Comparison of ENCODE assay signal across 8 cellular contexts in genomic region chr15:83012038-83012490, GRCh38. TPM values are rescaled to one million over a fixed set of nuclear protein-coding genes. Genes with fewer than 3 reads are reported as not detected.
DNase-seq lines count a peak whose midpoint lies in the region; ATAC-seq and TF ChIP-seq lines count a peak whose summit lies in the region.

No MANE protein-coding gene starts in this region.

- H3K9me3 ChIP-seq in heart left ventricle (no peaks in the 10 kb centered on the region), transverse colon (no peaks in the 10 kb centered on the region)

- in situ Hi-C loops in transverse colon (cut with MboI; ENCODE audit: low pct_ligation_motif_present in 1 of 4, low pct_unique_long_range_greater_than_20kb in 1 of 4, low sequenced_read_pairs in 3 of 4): loop anchor here (25.0 kb wide), 2 partner anchors 175 to 475 kb away; partner anchors contain the start of gene RPS17 (in 4 of the 4)

- peaks cover 48% of the 10 kb centered on the region for H3K36me3 Mint-ChIP-seq in activated naive CD8-positive, alpha-beta T cell treated with anti-CD3 and anti-CD28 coated beads for 36 hours

- peak overlapping the region; percentile 93 for H3K4me3 Mint-ChIP-seq in activated naive CD8-positive, alpha-beta T cell treated with anti-CD3 and anti-CD28 coated beads for 36 hours

- H3K27ac ChIP-seq in heart left ventricle: peak overlapping the region; percentile 14 to 90 (median 82)
- H3K27ac ChIP-seq in layer of hippocampus (ENCODE audit: low read depth, low read length): peak overlapping the region; percentile 82
- peak overlapping the region; percentile 82 to 95 (median 92) for H3K27ac ChIP-seq in transverse colon

- peaks cover 8% of the 10 kb centered on the region for H3K9me3 Mint-ChIP-seq in activated naive CD8-positive, alpha-beta T cell treated with anti-CD3 and anti-CD28 coated beads for 36 hours

- TF ChIP-seq EP300 in transverse colon (IDR thresholded peaks at IDR 0.05; ENCODE audit: low read depth): no peak

- intact Hi-C loops in heart left ventricle (cut with DNase I): loop anchor here (5.0 to 10.0 kb wide), 6 partner anchors 53 to 477 kb away; partner anchors contain the start of genes HDGFL3 (in 9 of the 10), BTBD1 (in 6 of the 10) and TM6SF1 (in 1 of the 10)
- intact Hi-C loops in left cardiac atrium (cut with DNase I): loop anchor here (5.0 to 10.0 kb wide), 4 partner anchors 45 to 195 kb away; partner anchors contain the start of genes HDGFL3 (in 1 of the 2) and TM6SF1 (in 1 of the 2)
- intact Hi-C loops in transverse colon (cut with DNase I; ENCODE audit: low total_unique reads): no loop called here

- H3K36me3 ChIP-seq in heart left ventricle (peaks cover 0 to 53% (median 44%) of the 10 kb centered on the region in 9 donors), transverse colon (peaks cover 0 to 30% (median 15%) of the 10 kb centered on the region in 4 donors)

- no peak for TF ChIP-seq CTCF in heart left ventricle (IDR thresholded peaks at IDR 0.05)
- no peak for TF ChIP-seq CTCF in transverse colon (IDR thresholded peaks at IDR 0.05)

- TF ChIP-seq POLR2A in heart left ventricle (IDR thresholded peaks at IDR 0.05): no peak
- no peak for TF ChIP-seq POLR2A in transverse colon (IDR thresholded peaks at IDR 0.05)

- H3K4me1 ChIP-seq in heart left ventricle (peaks cover 0 to 31% (median 20%) of the 10 kb centered on the region in 12 donors), transverse colon (peaks cover 12 to 25% (median 14%) of the 10 kb centered on the region in 4 donors)

- H3K27me3 ChIP-seq in heart left ventricle: no peaks in the 10 kb centered on the region
- no peaks in the 10 kb centered on the region for H3K27me3 ChIP-seq in layer of hippocampus (ENCODE audit: control insufficient read depth, insufficient read depth, low read length)
- no peaks in the 10 kb centered on the region for H3K27me3 ChIP-seq in transverse colon

- H3K27ac Mint-ChIP-seq in activated naive CD8-positive, alpha-beta T cell treated with anti-CD3 and anti-CD28 coated beads for 36 hours: peak overlapping the region; percentile 89

- WGBS in heart left ventricle, 4 donors: 41 to 68% (median 51%) methylated on average over 13 of the region's 13 CpGs
- 66 to 73% methylated on average over 8 to 13 of the region's 13 CpGs for WGBS in transverse colon (ENCODE audit: low coverage in 1 of 2), 2 donors

- H3K4me3 ChIP-seq in heart left ventricle (peak overlapping the region in 11 of 12 donors; percentile 67 to 100 (median 88)), transverse colon (peak overlapping the region; percentile 71 to 92 (median 86))

- ATAC-seq in heart left ventricle (no peak), left cardiac atrium (no peak), HG02884 (IDR thresholded peaks at IDR 0.05; ENCODE audit: unreplicated experiment) (no peak)

- DNase-seq in heart left ventricle: no peak
- DNase-seq in left cardiac atrium: no peak
- no peak for DNase-seq in activated naive CD8-positive, alpha-beta T cell treated with anti-CD3 and anti-CD28 coated beads for 36 hours
- no peak for DNase-seq in transverse colon
- DNase-seq in kidney glomerular epithelial cell (lab: John Stamatoyannopoulos, UW): no peak
- no peak for DNase-seq in DMS114 treated with DMSO at 0.1 percent for 48 hours (lab: John Stamatoyannopoulos, UW; ENCODE audit: unreplicated experiment)

- H3K27me3 Mint-ChIP-seq in activated naive CD8-positive, alpha-beta T cell treated with anti-CD3 and anti-CD28 coated beads for 36 hours: no peaks in the 10 kb centered on the region

- H3K4me1 Mint-ChIP-seq in activated naive CD8-positive, alpha-beta T cell treated with anti-CD3 and anti-CD28 coated beads for 36 hours: peaks cover 43% of the 10 kb centered on the region

RNA-seq across cellular contexts. Expression of gene C15orf40, which starts 0.6 kb away (rescaled TPM):
- total RNA-seq in heart left ventricle (10 to 100 TPM in 5 of 9 donors, 1 to 10 TPM in 4; 6.0 to 17.0 (median 10.5) TPM), left cardiac atrium (10 to 100 TPM; 10.9 to 13.4 TPM), transverse colon (10 to 100 TPM; 10.6 to 42.8 (median 18.9) TPM)
- polyA plus RNA-seq in heart left ventricle: 1 to 10 TPM; 6.7 to 9.2 TPM
- total RNA-seq in activated naive CD8-positive, alpha-beta T cell treated with anti-CD3 and anti-CD28 coated beads for 36 hours: 10 to 100 TPM; 27.1 to 30.2 TPM

RNA-seq across cellular contexts. Expression of gene RAMAC, which starts 26.1 kb away (rescaled TPM):
- total RNA-seq in heart left ventricle (10 to 100 TPM; 11.0 to 17.0 (median 14.9) TPM), left cardiac atrium (10 to 100 TPM; 13.5 to 13.6 TPM), transverse colon (10 to 100 TPM in 2 of 4 donors, 1 to 10 TPM in 2; 2.6 to 16.8 (median 10.6) TPM)
- polyA plus RNA-seq in heart left ventricle: 10 to 100 TPM; 13.9 to 25.5 TPM
- 10 to 100 TPM; 24.9 to 28.4 TPM for total RNA-seq in activated naive CD8-positive, alpha-beta T cell treated with anti-CD3 and anti-CD28 coated beads for 36 hours

RNA-seq across cellular contexts. Expression of gene BTBD1, which starts 55.0 kb away (rescaled TPM):
- 100 to 1,000 TPM; 109 to 192 (median 140) TPM for total RNA-seq in heart left ventricle
- polyA plus RNA-seq in heart left ventricle: 100 to 1,000 TPM in 1 of 2 donors, 10 to 100 TPM in 1; 15.2 to 103 TPM
- 100 to 1,000 TPM; 100 to 128 TPM for total RNA-seq in left cardiac atrium
- total RNA-seq in activated naive CD8-positive, alpha-beta T cell treated with anti-CD3 and anti-CD28 coated beads for 36 hours: 10 to 100 TPM; 62.4 to 63.3 TPM
- total RNA-seq in transverse colon: 10 to 100 TPM; 65.7 to 96.1 (median 74.1) TPM

RNA-seq across cellular contexts. Expression of gene HOMER2, which starts 59.5 kb away (rescaled TPM):
- total RNA-seq in heart left ventricle (10 to 100 TPM; 30.4 to 60.5 (median 38.2) TPM), left cardiac atrium (10 to 100 TPM; 12.6 to 19.2 TPM), transverse colon (10 to 100 TPM in 1 of 4 donors, 1 to 10 TPM in 2, under 1 TPM in 1; 0.40 to 25.1 (median 6.1) TPM)
- 10 to 100 TPM; 15.2 to 16.9 TPM for polyA plus RNA-seq in heart left ventricle
- 1 to 10 TPM; 3.1 to 3.3 TPM for total RNA-seq in activated naive CD8-positive, alpha-beta T cell treated with anti-CD3 and anti-CD28 coated beads for 36 hours
